ENCODE assay signal across 8 cellular contexts in the genomic region with DNA sequence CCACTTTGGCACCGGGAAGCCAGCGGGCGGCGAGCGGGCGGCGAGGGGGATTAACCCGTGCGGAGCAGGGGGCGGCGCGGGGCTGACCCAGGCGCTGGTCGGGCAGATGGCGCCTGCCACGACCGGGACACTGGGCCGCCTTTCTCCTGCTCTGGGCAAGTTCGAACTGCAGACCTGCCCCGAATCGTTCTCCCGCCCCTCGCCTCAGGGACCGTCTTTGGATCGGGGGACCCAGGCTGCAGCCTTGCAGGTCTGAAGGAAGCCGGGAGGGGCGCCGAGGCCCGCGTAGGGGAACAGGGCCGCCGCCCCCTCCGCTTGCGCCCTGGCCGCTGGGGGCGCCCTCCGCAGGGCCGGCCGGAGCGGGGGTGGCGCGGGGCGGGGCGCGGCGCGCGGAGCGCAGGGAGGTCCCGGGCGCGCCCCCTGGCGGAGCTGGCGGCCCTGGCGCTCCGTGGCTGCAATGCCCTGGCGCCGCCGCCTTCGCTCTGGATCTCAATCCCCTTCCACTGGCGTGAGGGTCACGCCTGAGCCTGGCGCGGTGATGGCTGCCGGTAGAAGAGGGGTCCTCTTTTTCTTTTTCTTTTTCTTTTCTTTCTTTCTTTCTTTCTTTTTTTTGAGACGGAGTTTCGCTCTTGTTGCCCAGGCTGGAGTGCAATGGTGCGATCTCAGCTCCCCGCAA.
DNase-seq lines count a peak whose midpoint lies in the region; ATAC-seq and TF ChIP-seq lines count a peak whose summit lies in the region.

No MANE protein-coding gene starts in this region.

- peak; percentile 92 for DNase-seq in GM10266 (ENCODE audit: extremely low spot score)
- peak; percentile 67 for DNase-seq in NCI-H2196 treated with DMSO at 0.1 percent for 48 hours (lab: John Stamatoyannopoulos, UW; ENCODE audit: unreplicated experiment)
- DNase-seq in activated CD4-positive, alpha-beta T cell treated with anti-CD3 and anti-CD28 coated beads for 4 hours, result peak; percentile 76 to 79
- DNase-seq in choroid plexus epithelial cell (ENCODE audit: low read depth), result peak; percentile 78
- DNase-seq in left kidney (ENCODE audit: low read depth, low spot score), result peak; percentile 86
- peak; percentile 79 for DNase-seq in stimulated activated CD4-positive, alpha-beta T cell treated with anti-CD3 and anti-CD28 coated beads, Interleukin-1b, Interleukin-23, amount 100 ng/mL, for 48 hours

- peak; percentile 78 for TF ChIP-seq CTCF in GM10266 (IDR thresholded peaks at IDR 0.05; ENCODE audit: control insufficient read depth, insufficient read depth, low read depth, missing control alignments)
- TF ChIP-seq CTCF in choroid plexus epithelial cell (conservative IDR thresholded peaks at IDR 0.05; ENCODE audit: low read depth, low read length), result peak; percentile 56

- H3K4me3 ChIP-seq in choroid plexus epithelial cell (ENCODE audit: low read depth, low read length), result peak overlapping the region; percentile 72

- peak; percentile 48 for ATAC-seq in HG02870 (IDR thresholded peaks at IDR 0.05; ENCODE audit: unreplicated experiment)
- no peak for ATAC-seq in GM19395 (IDR thresholded peaks at IDR 0.05; ENCODE audit: unreplicated experiment)
